ENCODE assay signal across 8 cellular contexts in the genomic region with DNA sequence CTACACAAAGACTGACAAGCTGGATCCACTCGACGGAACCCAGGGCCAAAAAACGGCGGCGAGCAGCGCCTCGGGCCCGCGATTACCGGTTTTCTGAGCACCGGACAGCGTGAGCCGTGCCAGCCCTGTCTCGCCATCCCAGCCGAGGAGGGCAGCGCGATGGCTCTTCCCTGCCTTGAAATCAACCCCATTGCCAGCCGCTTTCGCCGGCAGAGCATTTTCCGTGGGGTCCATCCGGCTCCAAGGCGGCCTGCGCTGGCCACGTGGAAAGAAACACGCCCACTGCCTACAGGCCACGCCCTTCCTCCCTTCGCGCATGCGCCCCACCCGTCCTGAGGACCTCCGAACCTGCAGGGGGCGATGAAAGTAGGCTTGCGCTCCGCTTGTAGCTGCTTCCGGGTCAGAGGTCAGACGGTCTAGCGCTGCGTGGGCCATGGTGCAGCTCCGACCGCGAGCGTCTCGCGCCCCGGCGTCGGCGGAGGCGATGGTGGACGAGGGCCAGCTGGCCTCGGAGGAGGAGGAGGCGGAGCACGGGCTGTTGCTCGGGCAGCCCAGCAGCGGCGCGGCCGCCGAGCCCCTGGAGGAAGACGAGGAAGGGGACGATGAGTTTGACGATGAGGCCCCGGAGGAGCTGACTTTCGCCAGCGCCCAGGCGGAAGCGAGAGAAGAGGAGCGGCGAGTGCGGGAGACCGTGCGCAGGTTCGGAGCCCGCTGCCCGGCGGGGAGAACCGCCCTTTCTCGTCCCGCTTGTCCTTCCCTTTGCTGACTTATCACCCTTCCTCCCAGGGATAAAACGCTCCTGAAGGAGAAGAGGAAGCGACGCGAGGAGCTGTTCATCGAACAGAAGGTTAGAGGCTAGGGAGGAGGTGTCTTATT. TPM values are rescaled to one million over a fixed set of nuclear protein-coding genes. Genes with fewer than 3 reads are reported as not detected.
A peak's percentile ranks its signal among the peaks of the same experiment; 100 is the strongest.
DNase-seq lines count a peak whose midpoint lies in the region; ATAC-seq, FAIRE-seq and TF ChIP-seq lines count a peak whose summit lies in the region.

Gene NOL7, plus strand, starts transcription at position 410 of the 876 bp plus-strand sequence. Its CDS starts 24 bp downstream, at position 434.

- peak; percentile 82 for FAIRE-seq in endothelial cell of umbilical vein (lab: Jason Lieb, UNC)

- peak; percentile 84 for ATAC-seq in GM21447 (IDR thresholded peaks at IDR 0.05; ENCODE audit: unreplicated experiment)

- H3K4me2 ChIP-seq in OCI-LY1 (ENCODE audit: low read length) (peak within 1 kb of the TSS; percentile 95), endothelial cell of umbilical vein (ENCODE audit: insufficient read depth, low read length) (peak within 1 kb of the TSS; percentile 70)

- TF ChIP-seq POLR2A in endothelial cell of umbilical vein (IDR thresholded peaks at IDR 0.05; ENCODE audit: low read depth, low read length) = peak; percentile 67

- no peaks in the 10 kb centered on the region for H3K27me3 ChIP-seq in OCI-LY1 (ENCODE audit: insufficient read depth, low read length)
- H3K27me3 ChIP-seq in endothelial cell of umbilical vein (ENCODE audit: control insufficient read depth in 2 of 2, insufficient read depth in 2 of 2, low read length in 2 of 2) = no peaks in the 10 kb centered on the region

- peaks cover 16% of the 10 kb centered on the region for H3K79me2 ChIP-seq in OCI-LY1 (ENCODE audit: insufficient read depth, low read length)
- peaks cover 28% of the 10 kb centered on the region for H3K79me2 ChIP-seq in endothelial cell of umbilical vein (ENCODE audit: control insufficient read depth, insufficient read depth, low read length)

- peak; percentile 90 for TF ChIP-seq CTCF in OCI-LY1 (IDR thresholded peaks at IDR 0.05; ENCODE audit: low read length)
- peak; percentile 97 to 98 for TF ChIP-seq CTCF in endothelial cell of umbilical vein (IDR thresholded peaks at IDR 0.05; ENCODE audit: extremely low read depth in 1 of 2, insufficient read depth in 1 of 2, low read depth in 1 of 2, low read length in 2 of 2)

- H3K27ac ChIP-seq in OCI-LY1 (ENCODE audit: low read depth, low read length, poor library complexity, severe bottlenecking) = peak within 1 kb of the TSS; percentile 80
- peak within 1 kb of the TSS; percentile 78 for H3K27ac ChIP-seq in endothelial cell of umbilical vein (ENCODE audit: insufficient read depth, low read depth, low read length)

- H3K9me3 ChIP-seq in OCI-LY1 (ENCODE audit: low read length) = no peaks in the 10 kb centered on the region
- no peaks in the 10 kb centered on the region for H3K9me3 ChIP-seq in endothelial cell of umbilical vein (replicated peaks; ENCODE audit: control insufficient read depth, insufficient read depth, low read length)

- H3K36me3 ChIP-seq in OCI-LY1 (ENCODE audit: insufficient read depth, low read length) (peaks cover 34% of the 10 kb centered on the region), endothelial cell of umbilical vein (ENCODE audit: control insufficient read depth in 2 of 2, extremely low read depth in 1 of 2, insufficient read depth in 2 of 2, low read length in 2 of 2) (peaks cover 8 to 22% of the 10 kb centered on the region in 2 experiments)

- no peak within 1 kb of the TSS for H2AFZ ChIP-seq in OCI-LY1 (ENCODE audit: low read length)
- H2AFZ ChIP-seq in endothelial cell of umbilical vein (ENCODE audit: low read depth, low read length) = peak within 1 kb of the TSS; percentile 65

- no peaks in the 10 kb centered on the region for H3K9me2 ChIP-seq in OCI-LY1 (ENCODE audit: low read depth, low read length)

- dilution Hi-C loops in endothelial cell of umbilical vein (cut with MboI; ENCODE audit: extremely low pct_ligation_motif_present, low sequenced_read_pairs) = no loop called here

- BruUV-seq in endothelial cell of umbilical vein (replicated peaks; lab: Mats Ljungman, UMichigan) = no TSS peak

- intact Hi-C loops in endothelial cell of umbilical vein (cut with micrococcal nuclease) = loop anchor here (1.0 to 10.0 kb wide), 10 partner anchors 41 to 980 kb away; partner anchors contain the start of genes GFOD1, MCUR1, SIRT5 and TBC1D7

- DNase-seq in DMS 273 treated with DMSO at 0.1 percent for 48 hours (lab: John Stamatoyannopoulos, UW) (peak; percentile 91), HuH-7 (ENCODE audit: low spot score) (peak; percentile 86), endothelial cell of umbilical vein (ENCODE audit: low read depth, low spot score) (peak; percentile 98), middle frontal gyrus (ENCODE audit: extremely low spot score, low spot score) (peak; percentile 97)
- DNase-seq in activated CD8-positive, alpha-beta memory T cell treated with anti-CD3 and anti-CD28 coated beads, Interleukin-2, amount 50 U/mL, for 48 hours = peak; percentile 99
- DNase-seq in stimulated activated CD8-positive, alpha-beta memory T cell treated with anti-CD3 and anti-CD28 coated beads, Interleukin-2, amount 100 ng/mL, for 48 hours (ENCODE audit: low read depth in 2 of 2) = peak; percentile 94 to 98

- H3K4me1 ChIP-seq in OCI-LY1 (ENCODE audit: insufficient read depth, low read length, severe bottlenecking) (peaks cover 57% of the 10 kb centered on the region), endothelial cell of umbilical vein (ENCODE audit: control insufficient read depth, extremely low read depth, insufficient read depth, low read length) (peaks cover 17% of the 10 kb centered on the region)

- CTCF ChIA-PET in endothelial cell of umbilical vein (lab: Charles Lee) = interaction anchor here (0.8 to 3.4 kb wide), 29 partner anchors 10 to 703 kb away, joined by 3 to 42 read pairs (median 5); partner anchors contain the start of genes GFOD1, RANBP9, SIRT5 and TBC1D7

- H3F3A ChIP-seq in OCI-LY1 (ENCODE audit: insufficient read depth, low read length) = peaks cover 8% of the 10 kb centered on the region

- H4K20me1 ChIP-seq in OCI-LY1 (ENCODE audit: insufficient read depth, low read length) = no peaks in the 10 kb centered on the region
- H4K20me1 ChIP-seq in endothelial cell of umbilical vein (replicated peaks; ENCODE audit: control insufficient read depth, extremely low read depth, insufficient read depth, low read length) = no peaks in the 10 kb centered on the region

- H3K4me3 ChIP-seq in OCI-LY1 (ENCODE audit: low read depth, low read length, poor library complexity, severe bottlenecking) = peak within 1 kb of the TSS; percentile 95
- H3K4me3 ChIP-seq in endothelial cell of umbilical vein (replicated peaks in 1 of 3; ENCODE audit: insufficient read depth in 1 of 3, low read depth in 1 of 3, low read length in 3 of 3) = peak within 1 kb of the TSS; percentile 89 to 99 (median 98)

- no peaks in the 10 kb centered on the region for H3K9me1 ChIP-seq in endothelial cell of umbilical vein (replicated peaks; ENCODE audit: control insufficient read depth, extremely low read depth, insufficient read depth, low read length)

- H3K9ac ChIP-seq in OCI-LY1 (ENCODE audit: low read length) (peak within 1 kb of the TSS; percentile 81), endothelial cell of umbilical vein (replicated peaks; ENCODE audit: extremely low read depth, insufficient read depth, low read length) (peak within 1 kb of the TSS; percentile 94)

- POLR2A ChIA-PET in endothelial cell of umbilical vein (lab: Charles Lee) = interaction anchor here (0.7 to 2.0 kb wide), 4 partner anchors 40 to 286 kb away, joined by 3 to 7 read pairs (median 5); partner anchors contain the start of genes GFOD1, SIRT5 and TBC1D7

TF ChIP-seq in endothelial cell of umbilical vein, 7 proteins besides CTCF, POLR2A, EP300 and RAD21:
- TF ChIP-seq, protein P1, sequence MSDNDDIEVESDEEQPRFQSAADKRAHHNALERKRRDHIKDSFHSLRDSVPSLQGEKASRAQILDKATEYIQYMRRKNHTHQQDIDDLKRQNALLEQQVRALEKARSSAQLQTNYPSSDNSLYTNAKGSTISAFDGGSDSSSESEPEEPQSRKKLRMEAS (IDR thresholded peaks at IDR 0.05; ENCODE audit: insufficient read depth, insufficient read length) = peak; percentile 98
- TF ChIP-seq FOS (IDR thresholded peaks at IDR 0.05; ENCODE audit: borderline replicate concordance, insufficient read depth, low read length) (no peak), EZH2 (IDR thresholded peaks at IDR 0.05; ENCODE audit: borderline replicate concordance, low read depth, low read length, severe bottlenecking) (no peak), POLR2AphosphoS5 (IDR thresholded peaks at IDR 0.05; ENCODE audit: insufficient read depth, low read depth, low read length) (peak; percentile 90), MYC (IDR thresholded peaks at IDR 0.05; ENCODE audit: low read depth, low read length) (peak; percentile 97)

RNA-seq across cellular contexts. Expression of gene NOL7, which starts in this region (rescaled TPM):
- 75.6 and 80.0 TPM in 2 replicates for total RNA-seq in endothelial cell of umbilical vein
- polyA plus RNA-seq in endothelial cell of umbilical vein = 20.5 and 36.3 TPM in 2 replicates
- 38.8 and 40.8 TPM in 2 replicates for polyA plus RNA-seq in endothelial cell of umbilical vein (2011; cell fraction: cytosol; rRNA removed)
- polyA plus RNA-seq in endothelial cell of umbilical vein (2011; cell fraction: nucleus; rRNA removed) = 15.0 and 29.2 TPM in 2 replicates
- 51.6 and 73.6 TPM in 2 replicates for polyA plus RNA-seq in endothelial cell of umbilical vein (2012)
- polyA minus RNA-seq in endothelial cell of umbilical vein = 4.4 and 6.5 TPM in 2 replicates
- 22.8 TPM for polyA minus RNA-seq in endothelial cell of umbilical vein (2011; cell fraction: cytosol; rRNA and poly(A)+ RNA removed)
- 5.3 and 8.2 TPM in 2 replicates for polyA minus RNA-seq in endothelial cell of umbilical vein (2011; cell fraction: nucleus; rRNA and poly(A)+ RNA removed)

Comparison
In these comparisons a context has a peak if more than half of its experiments do, and no peak if none do; other contexts are left out.
1. Peak in every context shown above with its lines: DNase-seq, ATAC-seq, H3K4me3 ChIP-seq and H3K27ac ChIP-seq.